ENCODE assay signal across 10 cellular contexts in the genomic region with DNA sequence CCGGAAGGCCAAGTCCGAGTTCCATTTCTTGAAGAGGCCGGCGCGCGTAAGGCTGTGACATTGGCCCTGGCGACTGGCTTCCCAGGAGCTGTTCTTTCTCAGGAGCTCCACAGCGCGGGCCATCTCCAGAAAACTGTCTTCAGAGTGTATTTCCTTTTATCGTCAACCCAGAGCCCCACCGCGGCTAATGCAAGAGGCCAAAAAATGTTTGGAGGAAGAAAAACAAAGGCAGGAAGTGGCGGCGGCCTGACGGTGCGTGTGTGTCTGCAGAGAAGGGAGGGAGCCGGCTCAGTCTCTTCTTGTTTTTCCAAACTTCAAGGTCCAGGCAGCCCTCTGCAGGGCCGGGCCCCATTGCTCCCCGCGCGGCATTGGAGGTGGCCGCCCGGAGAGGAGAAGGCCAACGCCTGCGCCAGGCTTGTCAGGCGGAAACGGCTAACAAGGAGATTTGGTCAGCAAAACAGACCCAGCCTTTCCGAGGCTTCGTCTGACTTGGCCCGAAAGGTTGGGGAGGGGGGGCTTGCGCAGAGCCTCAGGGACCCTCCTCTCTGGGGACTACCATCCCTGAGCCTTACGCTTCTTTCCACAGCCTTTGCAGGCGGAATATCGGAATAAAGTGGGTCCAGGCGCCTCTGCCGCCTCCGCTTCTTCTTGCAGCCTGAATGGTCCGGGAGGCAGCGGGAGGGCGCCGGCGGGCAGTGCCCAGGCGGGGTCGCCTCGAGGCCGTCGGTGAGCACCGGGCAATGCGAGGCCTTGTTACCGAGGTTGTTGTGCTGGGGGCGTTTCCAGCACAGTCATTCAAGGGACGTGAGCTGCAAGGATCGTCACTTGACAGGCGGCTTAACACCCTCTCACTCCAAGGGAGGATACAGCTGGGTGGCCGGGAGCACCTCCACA. TPM values are rescaled to one million over a fixed set of nuclear protein-coding genes. Genes with fewer than 3 reads are reported as not detected.
A peak's percentile ranks its signal among the peaks of the same experiment; 100 is the strongest.
DNase-seq lines count a peak whose midpoint lies in the region; ATAC-seq and TF ChIP-seq lines count a peak whose summit lies in the region.
"Had no signal": no experiment of that assay in that cellular context is flagged by ENCODE, and none has a peak within 500 bp of the region (broad histone marks: within the 10 kb centered on the region; RNA-seq: fewer than 3 reads in every experiment).

No MANE protein-coding gene starts in this region.

- TF ChIP-seq CTCF in GM23338 (conservative IDR thresholded peaks at IDR 0.05; ENCODE audit: low read depth in 2 of 2) (no peak), glutamatergic neuron (IDR thresholded peaks at IDR 0.05; ENCODE audit: partially characterized antibody, unreplicated experiment) (no peak)

- peak overlapping the region; percentile 58 for H3K4me3 Mint-ChIP-seq in GM23338
- peak overlapping the region; percentile 9 for H3K4me3 Mint-ChIP-seq in glutamatergic neuron (ENCODE audit: unreplicated experiment)

- H3K36me3 Mint-ChIP-seq in GM23338 (ENCODE audit: low read depth) (no peaks in the 10 kb centered on the region), glutamatergic neuron (ENCODE audit: unreplicated experiment) (peaks cover 3% of the 10 kb centered on the region)

- H3K27me3 ChIP-seq in GM23338 (ENCODE audit: insufficient read depth), result peaks cover 100% of the 10 kb centered on the region

- H2AFZ ChIP-seq in GM23338, result peak overlapping the region; percentile 38; the same call in 1 of the 2 replicates

- H3K27ac ChIP-seq in GM23338 (ENCODE audit: low read depth), result no peak overlapping the region

- peak; percentile 8 for ATAC-seq in GM23338

- DNase-seq in GM23338 (ENCODE audit: low spot score), result peak; percentile 71
- peak; percentile 54 for DNase-seq in UCSD-AML1 (lab: John Stamatoyannopoulos, UW; ENCODE audit: unreplicated experiment)
- DNase-seq in glutamatergic neuron, result peak; percentile 33
- DNase-seq in retina, result peak; percentile 66
- no peak for DNase-seq in NCI-H524 (lab: John Stamatoyannopoulos, UW)
- DNase-seq in SKM-1 treated with dmso at 0.1 percent for 144 hours (lab: John Stamatoyannopoulos, UW; ENCODE audit: unreplicated experiment), result no peak
- DNase-seq in NCI-H2171 (lab: John Stamatoyannopoulos, UW), result no peak
- DNase-seq in D341Med (ENCODE audit: low spot score), result no peak
- DNase-seq: cortex of kidney; stimulated activated CD4-positive, alpha-beta T cell treated with anti-CD3 and anti-CD28 coated beads, Interleukin-4, amount 100 ng/mL, for 4 hours had no signal

- H3K36me3 ChIP-seq in GM23338 (ENCODE audit: insufficient read depth), result no peaks in the 10 kb centered on the region

- H3K4me1 Mint-ChIP-seq in GM23338 (peaks cover 41% of the 10 kb centered on the region), glutamatergic neuron (ENCODE audit: low read depth, unreplicated experiment) (peaks cover 3% of the 10 kb centered on the region)

- no peak overlapping the region for H3K27ac Mint-ChIP-seq in GM23338
- H3K27ac Mint-ChIP-seq in glutamatergic neuron (ENCODE audit: unreplicated experiment), result no peak overlapping the region

- peaks cover 99% of the 10 kb centered on the region for H3K27me3 Mint-ChIP-seq in GM23338 (ENCODE audit: insufficient read depth, low read depth, poor library complexity)
- peaks cover 58% of the 10 kb centered on the region for H3K27me3 Mint-ChIP-seq in glutamatergic neuron (ENCODE audit: unreplicated experiment)

- no peaks in the 10 kb centered on the region; the same call in 1 of the 3 replicates for H3K9me3 Mint-ChIP-seq in GM23338
- H3K9me3 Mint-ChIP-seq in glutamatergic neuron (ENCODE audit: unreplicated experiment), result peaks cover 19% of the 10 kb centered on the region

- H3K4me3 ChIP-seq in GM23338, result peak overlapping the region; percentile 48

- H4K20me1 ChIP-seq in GM23338 (replicated peaks; ENCODE audit: insufficient read depth), result peaks cover 41% of the 10 kb centered on the region

- no peaks in the 10 kb centered on the region for H3K79me2 ChIP-seq in GM23338 (replicated peaks; ENCODE audit: insufficient read depth)

- peak overlapping the region; percentile 77 for H3K4me2 ChIP-seq in GM23338

- peaks cover 58% of the 10 kb centered on the region for H3F3A ChIP-seq in GM23338 (replicated peaks; ENCODE audit: low read depth)

- no peaks in the 10 kb centered on the region for H3K9me2 ChIP-seq in GM23338 (ENCODE audit: insufficient read depth)

- peaks cover 71% of the 10 kb centered on the region for H3K4me1 ChIP-seq in GM23338 (ENCODE audit: insufficient read depth)

TF ChIP-seq in GM23338, 12 proteins besides CTCF, POLR2A, EP300 and RAD21:
- TF ChIP-seq, protein P1, sequence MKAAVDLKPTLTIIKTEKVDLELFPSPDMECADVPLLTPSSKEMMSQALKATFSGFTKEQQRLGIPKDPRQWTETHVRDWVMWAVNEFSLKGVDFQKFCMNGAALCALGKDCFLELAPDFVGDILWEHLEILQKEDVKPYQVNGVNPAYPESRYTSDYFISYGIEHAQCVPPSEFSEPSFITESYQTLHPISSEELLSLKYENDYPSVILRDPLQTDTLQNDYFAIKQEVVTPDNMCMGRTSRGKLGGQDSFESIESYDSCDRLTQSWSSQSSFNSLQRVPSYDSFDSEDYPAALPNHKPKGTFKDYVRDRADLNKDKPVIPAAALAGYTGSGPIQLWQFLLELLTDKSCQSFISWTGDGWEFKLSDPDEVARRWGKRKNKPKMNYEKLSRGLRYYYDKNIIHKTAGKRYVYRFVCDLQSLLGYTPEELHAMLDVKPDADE (IDR thresholded peaks at IDR 0.05), result no peak
- TF ChIP-seq EZH2phosphoT487 (IDR thresholded peaks at IDR 0.05; ENCODE audit: unreplicated experiment) (peak; percentile 85), EZH2 (IDR thresholded peaks at IDR 0.05; ENCODE audit: low read depth, unreplicated experiment) (peak; percentile 95), NANOG (IDR thresholded peaks at IDR 0.05; ENCODE audit: borderline replicate concordance) (no peak)
TF ChIP-seq in GM23338: peak in this region for 2.

RNA-seq across cellular contexts. Expression of gene HOXA11, which starts 3.9 kb away (rescaled TPM):
- total RNA-seq in GM23338 (2014; rRNA removed; shearing (Covaris generic)), result not detected in 2 replicates
- polyA plus RNA-seq in GM23338 (2016; fragmentation: Nextera tagmentation; extraction: Ambion mirVana), result not detected in 2 replicates
- total RNA-seq in glutamatergic neuron (ENCODE audit: unreplicated experiment), result not detected

RNA-seq across cellular contexts. Expression of gene HOXA13, which starts 11.0 kb away (rescaled TPM):
- not detected in 2 replicates for total RNA-seq in GM23338 (2014; rRNA removed; shearing (Covaris generic))
- not detected in 2 replicates for polyA plus RNA-seq in GM23338 (2016; fragmentation: Nextera tagmentation; extraction: Ambion mirVana)
- not detected for total RNA-seq in glutamatergic neuron (ENCODE audit: unreplicated experiment)

RNA-seq across cellular contexts. Expression of gene HOXA10, which starts 14.8 kb away (rescaled TPM):
- total RNA-seq in GM23338 (2014; rRNA removed; shearing (Covaris generic)), result not detected in 2 replicates
- not detected in 2 replicates for polyA plus RNA-seq in GM23338 (2016; fragmentation: Nextera tagmentation; extraction: Ambion mirVana)
- total RNA-seq in glutamatergic neuron (ENCODE audit: unreplicated experiment), result not detected

RNA-seq across cellular contexts. Expression of gene HOXA9, which starts 23.6 kb away (rescaled TPM):
- total RNA-seq in GM23338 (2014; rRNA removed; shearing (Covaris generic)), result not detected in 2 replicates
- not detected in 2 replicates for polyA plus RNA-seq in GM23338 (2016; fragmentation: Nextera tagmentation; extraction: Ambion mirVana)
- not detected for total RNA-seq in glutamatergic neuron (ENCODE audit: unreplicated experiment)

RNA-seq across cellular contexts. Expression of gene HOXA7, which starts 32.4 kb away (rescaled TPM):
- total RNA-seq in GM23338 (2014; rRNA removed; shearing (Covaris generic)), result not detected in 2 replicates
- polyA plus RNA-seq in GM23338 (2016; fragmentation: Nextera tagmentation; extraction: Ambion mirVana), result 0.24 TPM in 1 of 2 replicates, not detected in the other
- not detected for total RNA-seq in glutamatergic neuron (ENCODE audit: unreplicated experiment)

Comparison
In these comparisons a context has a peak if more than half of its experiments do, and no peak if none do; other contexts are left out.
1. DNase-seq: peak in GM23338 (single experiment), UCSD-AML1 (single experiment), glutamatergic neuron (single experiment) and retina (single experiment); none in NCI-H524 (0 of 2), SKM-1 treated with dmso at 0.1 percent for 144 hours (single experiment), NCI-H2171 (single experiment) and D341Med (single experiment).